33 cellular contexts compared by ENCODE assay signal in genomic region chrX:35288657-35289056, GRCh38.
"Had no signal": no experiment of that assay in that cellular context is flagged by ENCODE, and none has a peak within 500 bp of the region (broad histone marks: within the 10 kb centered on the region; RNA-seq: fewer than 3 reads in every experiment).

No MANE protein-coding gene starts in this region.

- H3K4me3 ChIP-seq: MG63, PC-9, SJSA1 had no signal

- H3K36me3 ChIP-seq: MG63, SJSA1 had no signal

- H3K27me3 ChIP-seq: MG63, SJSA1 had no signal

- FAIRE-seq: RCC 7860 had no signal

- ATAC-seq: Panc1, Right ventricle myocardium inferior had no signal

- H2AFZ ChIP-seq: PC-9 had no signal

- H3K27ac ChIP-seq: PC-9, RWPE1, SJSA1 had no signal

- H3K4me1 ChIP-seq: SJSA1 had no signal

- H3K9ac ChIP-seq: SK-N-SH had no signal

- H3K4me2 ChIP-seq: PC-9, SK-N-SH had no signal

- H3K9me3 ChIP-seq: MG63, SJSA1, SK-N-SH had no signal

- DNase-seq: Kasumi-1, MG63, NCI-H1048, NCI-H1092 treated with DMSO at 0.1 percent for 48 hours, NCI-H1105 treated with DMSO at 0.1 percent for 48 hours, NCI-H1417, NCI-H1436, NCI-H146, NCI-H1694, NCI-H187, NCI-H1930, NCI-H2029 treated with DMSO at 0.1 percent for 48 hours, NCI-H2081 treated with DMSO at 0.1 percent for 48 hours, NCI-H2107, NCI-H2171, NCI-H226, NCI-H446 treated with DMSO at 0.1 percent for 48 hours, NCI-H510A, NCI-H524, NCI-H526, NCI-H69, NCI-H748 treated with DMSO at 0.1 percent for 48 hours, NCI-H82, PC-9, SHP77, SIG-M5, SK-N-SH, SW 1271 had no signal
